In the genomic region with DNA sequence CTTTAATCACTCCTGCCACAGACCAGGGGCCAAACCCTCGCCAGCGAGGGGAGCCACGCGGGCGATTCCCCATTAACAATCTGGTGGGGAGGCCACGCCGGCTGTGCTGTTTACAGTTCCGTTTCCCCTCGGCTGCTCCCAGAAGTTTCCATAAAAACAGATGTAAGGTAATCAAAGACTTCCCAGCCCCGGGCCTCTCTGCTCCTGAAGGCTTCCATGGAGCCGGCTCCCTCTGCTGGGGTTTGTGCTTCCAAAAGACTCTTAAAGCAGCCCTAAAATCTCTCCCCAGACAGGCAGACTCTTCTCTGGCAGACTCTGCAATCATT, we compare ENCODE assay signal across 32 cellular contexts. TPM values are rescaled to one million over a fixed set of nuclear protein-coding genes. Genes with fewer than 3 reads are reported as not detected.
DNase-seq lines count a peak whose midpoint lies in the region; ATAC-seq and TF ChIP-seq lines count a peak whose summit lies in the region.
"Had no signal": no experiment of that assay in that cellular context is flagged by ENCODE, and none has a peak within 500 bp of the region (broad histone marks: within the 10 kb centered on the region; RNA-seq: fewer than 3 reads in every experiment).

No MANE protein-coding gene starts in this region.

- H2AFZ ChIP-seq in GM23338: peak overlapping the region; percentile 84; the same call in 1 of the 2 replicates
- peak overlapping the region; percentile 59 for H2AFZ ChIP-seq in hepatocyte

- DNase-seq in GM23338 (ENCODE audit: low spot score) (peak; percentile 38), NCI-H2171 (lab: John Stamatoyannopoulos, UW) (peak; percentile 25), hepatocyte (ENCODE audit: low spot score) (peak; percentile 42), neural crest cell (ENCODE audit: low read depth, low spot score) (no peak), COLO829 (ENCODE audit: low spot score) (no peak)
- DNase-seq: activated CD4-positive, alpha-beta memory T cell treated with anti-CD3 and anti-CD28 coated beads, Interleukin-2, amount 10 ng/mL, durations not matched to agents 7 days and 5 days; activated CD4-positive, alpha-beta T cell treated with anti-CD3 and anti-CD28 coated beads for 1 hour; activated CD8-positive, alpha-beta memory T cell treated with anti-CD3 and anti-CD28 coated beads, Interleukin-2, amount 50 U/mL, for 48 hours; colonic mucosa; COR-L47; DMS79 treated with DMSO at 0.1 percent for 48 hours; effector memory CD4-positive, alpha-beta T cell; erythroblast; heart right ventricle; left colon; naive B cell; NCI-H1436 treated with DMSO at 0.1 percent for 48 hours; NCI-H2107; NCI-H524; pancreas; Peyer's patch; spleen; transverse colon had no signal

- H3K27ac ChIP-seq in GM23338 (ENCODE audit: low read depth) (no peak overlapping the region; the same call in 1 of the 2 replicates), hepatocyte (peak overlapping the region; percentile 28)
- H3K27ac ChIP-seq: BLaER1 treated with 17β-estradiol and CSF1 and Interleukin-3, amounts not matched to agents 10 nM and 100 nM; colonic mucosa; heart right ventricle; pancreas; Peyer's patch; right atrium auricular region; spleen; transverse colon had no signal

- no peaks in the 10 kb centered on the region for H3K9me3 ChIP-seq in hepatocyte (ENCODE audit: low read depth)
- H3K9me3 ChIP-seq: BLaER1 treated with 17β-estradiol and CSF1 and Interleukin-3, amounts not matched to agents 10 nM and 100 nM; colonic mucosa; heart right ventricle; pancreas; Peyer's patch; right atrium auricular region; spleen; transverse colon had no signal

- no peaks in the 10 kb centered on the region for H3K9me2 ChIP-seq in GM23338 (ENCODE audit: insufficient read depth)
- no peaks in the 10 kb centered on the region for H3K9me2 ChIP-seq in hepatocyte (replicated peaks; ENCODE audit: insufficient read depth)

- no peaks in the 10 kb centered on the region for H3K27me3 ChIP-seq in GM23338 (ENCODE audit: insufficient read depth)
- H3K27me3 ChIP-seq in hepatocyte: no peaks in the 10 kb centered on the region
- H3K27me3 ChIP-seq: BLaER1 treated with 17β-estradiol and CSF1 and Interleukin-3, amounts not matched to agents 10 nM and 100 nM; colonic mucosa; pancreas; Peyer's patch; right atrium auricular region; transverse colon had no signal

- H3K4me2 ChIP-seq in GM23338 (no peak overlapping the region), hepatocyte (peak overlapping the region; percentile 49)
- H3K4me2 ChIP-seq: BLaER1 treated with 17β-estradiol and CSF1 and Interleukin-3, amounts not matched to agents 10 nM and 100 nM had no signal

- no peak overlapping the region for H3K4me3 ChIP-seq in GM23338
- no peak overlapping the region for H3K4me3 ChIP-seq in hepatocyte
- H3K4me3 ChIP-seq: BLaER1 treated with 17β-estradiol and CSF1 and Interleukin-3, amounts not matched to agents 10 nM and 100 nM; colonic mucosa; heart right ventricle; pancreas; Peyer's patch; right atrium auricular region; spleen; transverse colon had no signal

- ATAC-seq in GM23338 (peak; percentile 15), GM21619 (IDR thresholded peaks at IDR 0.05; ENCODE audit: unreplicated experiment) (no peak), GM19397 (IDR thresholded peaks at IDR 0.05; ENCODE audit: unreplicated experiment) (no peak), HG02870 (IDR thresholded peaks at IDR 0.05; ENCODE audit: unreplicated experiment) (no peak)
- ATAC-seq: activated naive CD4-positive, alpha-beta T cell treated with anti-CD3 and anti-CD28 coated beads, Interleukin-2, amount 50 U/mL, for 72 hours; heart right ventricle; left colon; pancreas had no signal

- H3K27ac Mint-ChIP-seq in GM23338: peak overlapping the region; percentile 83
- peak overlapping the region; percentile 57 for H3K27ac Mint-ChIP-seq in neural crest cell (ENCODE audit: unreplicated experiment)
- H3K27ac Mint-ChIP-seq: activated CD4-positive, alpha-beta memory T cell treated with anti-CD3 and anti-CD28 coated beads, Interleukin-2, amount 10 ng/mL, durations not matched to agents 7 days and 5 days; activated naive CD4-positive, alpha-beta T cell treated with anti-CD3 and anti-CD28 coated beads, Interleukin-2, amount 50 U/mL, for 72 hours; activated T-helper 2 cell treated with anti-CD3 and anti-CD28 coated beads, Interferon-gamma antibody, Interleukin-2, Interleukin-4, amounts not matched to agents 10 μg/mL and 5 μg/mL and 100 μg/mL, durations not matched to agents 14 hours and 24 hours and 36 hours; memory B cell; naive B cell; T-helper 1 cell treated with Interleukin-12 subunit alpha and Interleukin-12 subunit beta and Interleukin-4 antibody, amounts not matched to agents 30 μg/mL and 1 μg/mL, for 36 hours had no signal

- no peaks in the 10 kb centered on the region for H3F3A ChIP-seq in GM23338 (replicated peaks; ENCODE audit: low read depth)

- TF ChIP-seq CTCF in GM23338 (conservative IDR thresholded peaks at IDR 0.05; ENCODE audit: low read depth in 2 of 2): 0 out of 4 replicates have a peak, but pooled peaks of 1 of the 2 experiments have one; percentile 25
- peak; percentile 26 for TF ChIP-seq CTCF in hepatocyte (IDR thresholded peaks at IDR 0.05; ENCODE audit: poor library complexity)
- TF ChIP-seq CTCF in neural crest cell (conservative IDR thresholded peaks at IDR 0.05): no peak

- H3K4me1 ChIP-seq in GM23338 (ENCODE audit: insufficient read depth) (no peaks in the 10 kb centered on the region), hepatocyte (ENCODE audit: insufficient read depth) (peaks cover 5% of the 10 kb centered on the region)
- H3K4me1 ChIP-seq: colonic mucosa, pancreas, spleen, transverse colon had no signal

- no peaks in the 10 kb centered on the region for H4K20me1 ChIP-seq in GM23338 (replicated peaks; ENCODE audit: insufficient read depth)
- H4K20me1 ChIP-seq in hepatocyte (ENCODE audit: insufficient read depth, poor library complexity, severe bottlenecking): no peaks in the 10 kb centered on the region
- H4K20me1 ChIP-seq: BLaER1 treated with 17β-estradiol and CSF1 and Interleukin-3, amounts not matched to agents 10 nM and 100 nM had no signal

- no peaks in the 10 kb centered on the region for H3K79me2 ChIP-seq in GM23338 (replicated peaks; ENCODE audit: insufficient read depth)
- H3K79me2 ChIP-seq in hepatocyte: no peaks in the 10 kb centered on the region

- no peak overlapping the region; the same call in 2 of the 3 replicates for H3K4me3 Mint-ChIP-seq in GM23338
- H3K4me3 Mint-ChIP-seq in neural crest cell: no peak overlapping the region
- H3K4me3 Mint-ChIP-seq: activated CD4-positive, alpha-beta memory T cell treated with anti-CD3 and anti-CD28 coated beads, Interleukin-2, amount 10 ng/mL, durations not matched to agents 7 days and 5 days; memory B cell; naive B cell; T-helper 1 cell treated with Interleukin-12 subunit alpha and Interleukin-12 subunit beta and Interleukin-4 antibody, amounts not matched to agents 30 μg/mL and 1 μg/mL, for 36 hours had no signal

- peaks cover 14% of the 10 kb centered on the region for H3K27me3 Mint-ChIP-seq in GM23338 (ENCODE audit: insufficient read depth, low read depth, poor library complexity)
- no peaks in the 10 kb centered on the region for H3K27me3 Mint-ChIP-seq in neural crest cell (ENCODE audit: low read depth)
- H3K27me3 Mint-ChIP-seq: activated CD4-positive, alpha-beta memory T cell treated with anti-CD3 and anti-CD28 coated beads, Interleukin-2, amount 10 ng/mL, durations not matched to agents 7 days and 5 days had no signal

- H3K36me3 Mint-ChIP-seq in GM23338 (ENCODE audit: low read depth) (no peaks in the 10 kb centered on the region), neural crest cell (ENCODE audit: low read depth) (no peaks in the 10 kb centered on the region)
- H3K36me3 Mint-ChIP-seq: activated naive CD4-positive, alpha-beta T cell treated with anti-CD3 and anti-CD28 coated beads, Interleukin-2, amount 50 U/mL, for 72 hours; memory B cell; naive B cell had no signal

- WGBS in hepatocyte (ENCODE audit: low lambda C conversion rate, missing lambda C conversion rate): 24% methylated on average over 11 of the region's 11 CpGs

- H3K4me1 Mint-ChIP-seq in GM23338: peaks cover 20% of the 10 kb centered on the region
- H3K4me1 Mint-ChIP-seq in neural crest cell: peaks cover 15% of the 10 kb centered on the region
- H3K4me1 Mint-ChIP-seq: memory B cell had no signal

- no peaks in the 10 kb centered on the region for H3K9me3 Mint-ChIP-seq in GM23338
- H3K9me3 Mint-ChIP-seq in neural crest cell: no peaks in the 10 kb centered on the region
- H3K9me3 Mint-ChIP-seq: activated CD4-positive, alpha-beta memory T cell treated with anti-CD3 and anti-CD28 coated beads, Interleukin-2, amount 10 ng/mL, durations not matched to agents 7 days and 5 days; activated naive CD4-positive, alpha-beta T cell treated with anti-CD3 and anti-CD28 coated beads, Interleukin-2, amount 50 U/mL, for 72 hours; activated T-helper 2 cell treated with anti-CD3 and anti-CD28 coated beads, Interferon-gamma antibody, Interleukin-2, Interleukin-4, amounts not matched to agents 10 μg/mL and 5 μg/mL and 100 μg/mL, durations not matched to agents 14 hours and 24 hours and 36 hours; memory B cell; naive B cell; T-helper 1 cell treated with Interleukin-12 subunit alpha and Interleukin-12 subunit beta and Interleukin-4 antibody, amounts not matched to agents 30 μg/mL and 1 μg/mL, for 36 hours had no signal

- H3K36me3 ChIP-seq in GM23338 (ENCODE audit: insufficient read depth) (no peaks in the 10 kb centered on the region), hepatocyte (replicated peaks; ENCODE audit: insufficient read depth, low read depth) (no peaks in the 10 kb centered on the region)
- H3K36me3 ChIP-seq: BLaER1 treated with 17β-estradiol and CSF1 and Interleukin-3, amounts not matched to agents 10 nM and 100 nM; colonic mucosa; heart right ventricle; pancreas; Peyer's patch; right atrium auricular region; spleen; transverse colon had no signal

TF ChIP-seq in GM23338, 12 proteins besides CTCF, POLR2A, EP300 and RAD21 (continues in another document):
- TF ChIP-seq ETS1 (IDR thresholded peaks at IDR 0.05) (no peak), ZNF331 (CRISPR knock-in tag; IDR thresholded peaks at IDR 0.05; ENCODE audit: low read depth) (no peak)

RNA-seq across cellular contexts. Expression of gene CCNE1, which starts 36.3 kb away (rescaled TPM):
- total RNA-seq in GM23338 (2014; rRNA removed; shearing (Covaris generic)): 38.3 and 52.8 TPM in 2 replicates
- polyA plus RNA-seq in GM23338 (2016; fragmentation: Nextera tagmentation; extraction: Ambion mirVana) (26.1 and 31.3 TPM in 2 replicates), hepatocyte (24.6 and 25.1 TPM in 2 replicates)
- total RNA-seq in hepatocyte (17.6 and 19.9 TPM in 2 replicates), neural crest cell (26.1 and 29.7 TPM in 2 replicates)

Comparison
In these comparisons a context has a peak if more than half of its experiments do, and no peak if none do; other contexts are left out.
1. DNase-seq: peak in GM23338 (single experiment), NCI-H2171 (single experiment) and hepatocyte (single experiment); none in neural crest cell (single experiment) and COLO829 (single experiment).